In genomic region chr5:88823201-88823600, GRCh38 we compare ENCODE assay signal across 17 cellular contexts.
"Had no signal": no experiment of that assay in that cellular context is flagged by ENCODE, and none has a peak within 500 bp of the region (broad histone marks: within the 10 kb centered on the region; RNA-seq: fewer than 3 reads in every experiment).

No MANE protein-coding gene starts in this region.

- H3K79me2 ChIP-seq: hepatocyte had no signal

- H3K36me3 ChIP-seq: left lung, neutrophil had no signal

- DNase-seq: activated CD4-positive, alpha-beta T cell treated with anti-CD3 and anti-CD28 coated beads, Interleukin-2, amount 50 U/mL, for 1 hour; activated CD8-positive, alpha-beta memory T cell treated with anti-CD3 and anti-CD28 coated beads for 24 hours; activated naive CD4-positive, alpha-beta T cell; anterior cingulate cortex; cerebellar nuclear complex; endodermal cell; erythroblast; islet precursor cell; left lung; mesenchymal stem cell; natural killer cell; retina; stimulated activated CD4-positive, alpha-beta T cell treated with anti-CD3 and anti-CD28 coated beads, Interleukin-2, amount 100 ng/mL, for 48 hours; stimulated activated naive CD4-positive, alpha-beta T cell; trophoblast cell had no signal

- ATAC-seq: left lung, natural killer cell had no signal

- H3K9me3 ChIP-seq: left lung, neutrophil had no signal

- H3K27me3 ChIP-seq: hepatocyte, left lung, neutrophil had no signal

- H3K27ac ChIP-seq: hepatocyte had no signal

- H2AFZ ChIP-seq: hepatocyte had no signal

- H3K4me2 ChIP-seq: hepatocyte had no signal

- H3K4me3 ChIP-seq: hepatocyte, left lung had no signal
